ENCODE assay signal across 17 cellular contexts in genomic region chr15:61530769-61531168, GRCh38.
DNase-seq lines count a peak whose midpoint lies in the region; ATAC-seq and TF ChIP-seq lines count a peak whose summit lies in the region.
"Had no signal": no experiment of that assay in that cellular context is flagged by ENCODE, and none has a peak within 500 bp of the region (broad histone marks: within the 10 kb centered on the region; RNA-seq: fewer than 3 reads in every experiment).

No MANE protein-coding gene starts in this region.

- H3K27me3 ChIP-seq in H9 (ENCODE audit: insufficient read depth, low read length), result no peaks in the 10 kb centered on the region
- H3K27me3 ChIP-seq: hepatocyte had no signal

- no peaks in the 10 kb centered on the region for H3K36me3 Mint-ChIP-seq in H9 (ENCODE audit: insufficient read depth in 1 of 3, low read depth in 3 of 3)
- H3K36me3 Mint-ChIP-seq: activated naive CD8-positive, alpha-beta T cell treated with anti-CD3 and anti-CD28 coated beads for 36 hours; CD14-positive monocyte had no signal

- no peaks in the 10 kb centered on the region; the same call in 1 of the 2 replicates for H3K27me3 Mint-ChIP-seq in H9 (ENCODE audit: low read depth)
- H3K27me3 Mint-ChIP-seq: stimulated activated naive CD8-positive, alpha-beta T cell treated with anti-CD3 and anti-CD28 coated beads, Interleukin-15, Interleukin-2, amounts not matched to agents 100 ng/mL and 50 ng/mL, for 24 hours had no signal

- H4K5ac ChIP-seq in H9 (ENCODE audit: insufficient read length, low read depth, low read length), result no peak overlapping the region

- no peak overlapping the region for H3K14ac ChIP-seq in H9 (ENCODE audit: insufficient read depth, low read length)

- H3K9me3 Mint-ChIP-seq in H9, result no peaks in the 10 kb centered on the region
- H3K9me3 Mint-ChIP-seq: activated naive CD8-positive, alpha-beta T cell treated with anti-CD3 and anti-CD28 coated beads for 36 hours; central memory CD8-positive, alpha-beta T cell; stimulated activated naive CD8-positive, alpha-beta T cell treated with anti-CD3 and anti-CD28 coated beads, Interleukin-15, Interleukin-2, amounts not matched to agents 100 ng/mL and 50 ng/mL, for 24 hours had no signal

- H2BK15ac ChIP-seq in H9 (ENCODE audit: low read depth, low read length), result no peak overlapping the region

- H4K20me1 ChIP-seq in H9 (ENCODE audit: control insufficient read depth, insufficient read depth, insufficient read length), result no peaks in the 10 kb centered on the region

- H3K4ac ChIP-seq in H9 (ENCODE audit: low read depth, low read length), result no peak overlapping the region

- H2AK5ac ChIP-seq in H9 (ENCODE audit: insufficient read length, low read length), result no peak overlapping the region

- H2AFZ ChIP-seq in H9 (ENCODE audit: low read length), result no peak overlapping the region
- H2AFZ ChIP-seq: hepatocyte had no signal

- in situ Hi-C loops in SK-MEL-5 (cut with HindIII; ENCODE audit: low pct_unique_long_range_greater_than_20kb, low sequenced_read_pairs), result no loop called here

- H3K4me3 ChIP-seq in AG10803 (ENCODE audit: low read length) (no peak overlapping the region), foreskin fibroblast (ENCODE audit: low read depth in 1 of 2, low read length in 2 of 2) (no peak overlapping the region)
- H3K4me3 ChIP-seq: hepatocyte, skin epidermis had no signal

- no peak overlapping the region for H3K9ac ChIP-seq in H9 (ENCODE audit: extremely low read depth, insufficient read length, low read length)

- no peak overlapping the region for H3T11ph ChIP-seq in H9 (ENCODE audit: low read length)

- H3K4me3 Mint-ChIP-seq in H9, result no peak overlapping the region
- H3K4me3 Mint-ChIP-seq: activated naive CD8-positive, alpha-beta T cell treated with anti-CD3 and anti-CD28 coated beads for 36 hours; CD14-positive monocyte; central memory CD8-positive, alpha-beta T cell; stimulated activated naive CD8-positive, alpha-beta T cell treated with anti-CD3 and anti-CD28 coated beads, Interleukin-15, Interleukin-2, amounts not matched to agents 100 ng/mL and 50 ng/mL, for 24 hours had no signal

- peak; percentile 28 for TF ChIP-seq CTCF in AG10803 (conservative IDR thresholded peaks at IDR 0.05; ENCODE audit: low read length)
- peak; percentile 47; the same call in 2 of the 3 replicates for TF ChIP-seq CTCF in H9 (conservative IDR thresholded peaks at IDR 0.05)
- TF ChIP-seq CTCF in foreskin fibroblast (IDR thresholded peaks at IDR 0.05; ENCODE audit: low read depth, low read length), result no peak

- no peak overlapping the region for H4K8ac ChIP-seq in H9 (replicated peaks; ENCODE audit: insufficient read length, low read depth, low read length)

- no peak overlapping the region for H3K4me2 ChIP-seq in H9 (ENCODE audit: insufficient read depth, insufficient read length, low read length)
- H3K4me2 ChIP-seq: hepatocyte had no signal

- no peak overlapping the region for H2BK12ac ChIP-seq in H9 (ENCODE audit: insufficient read length, low read depth, low read length)

- H3K79me1 ChIP-seq in H9 (ENCODE audit: insufficient read depth, low read depth, low read length, poor library complexity, severe bottlenecking), result no peaks in the 10 kb centered on the region

- no peak overlapping the region for H3K27ac ChIP-seq in H9 (ENCODE audit: insufficient read length, low read depth, low read length)
- H3K27ac ChIP-seq: hepatocyte, skin epidermis had no signal

- no peak for ATAC-seq in HG03280 (IDR thresholded peaks at IDR 0.05; ENCODE audit: unreplicated experiment)

- H3K79me2 ChIP-seq in H9 (ENCODE audit: insufficient read depth, low read length), result no peaks in the 10 kb centered on the region
- H3K79me2 ChIP-seq: hepatocyte had no signal

- H3K18ac ChIP-seq in H9 (ENCODE audit: insufficient read length, low read depth, low read length), result no peak overlapping the region

- no peak overlapping the region for H3K27ac Mint-ChIP-seq in H9
- H3K27ac Mint-ChIP-seq: activated naive CD8-positive, alpha-beta T cell treated with anti-CD3 and anti-CD28 coated beads for 36 hours; CD14-positive monocyte; stimulated activated naive CD8-positive, alpha-beta T cell treated with anti-CD3 and anti-CD28 coated beads, Interleukin-15, Interleukin-2, amounts not matched to agents 100 ng/mL and 50 ng/mL, for 24 hours had no signal

- H2BK120ac ChIP-seq in H9 (ENCODE audit: low read depth, low read length, poor library complexity, severe bottlenecking), result no peak overlapping the region

- H3K9me3 ChIP-seq in H9 (ENCODE audit: control insufficient read depth, low read depth, low read length), result no peaks in the 10 kb centered on the region

- peaks cover 14 to 18% of the 10 kb centered on the region in 2 experiments for H3K4me1 Mint-ChIP-seq in H9
- H3K4me1 Mint-ChIP-seq: activated naive CD8-positive, alpha-beta T cell treated with anti-CD3 and anti-CD28 coated beads for 36 hours; CD14-positive monocyte; central memory CD8-positive, alpha-beta T cell had no signal

- peaks cover 7% of the 10 kb centered on the region; the same call in 1 of the 2 replicates for H3K4me1 ChIP-seq in H9 (ENCODE audit: insufficient read depth, low read length)

- WGBS in H9 (ENCODE audit: extremely low coverage, insufficient read length, low lambda C conversion rate), result no CpG with 5 or more reads among the region's 2 CpGs

- H3K56ac ChIP-seq in H9 (ENCODE audit: insufficient read length, low read depth, low read length), result no peak overlapping the region

- H2BK5ac ChIP-seq in H9 (ENCODE audit: insufficient read length, low read length), result no peak overlapping the region

- no peak overlapping the region for H2BK20ac ChIP-seq in H9 (ENCODE audit: low read depth, low read length, poor library complexity, severe bottlenecking)

- no peak overlapping the region for H4K91ac ChIP-seq in H9 (ENCODE audit: insufficient read length, low read depth, low read length)

- DNase-seq in AG10803 (ENCODE audit: low read depth) (no peak), H9 (peak; percentile 43), SK-MEL-5 (ENCODE audit: low read depth, low spot score) (peak; percentile 8), foreskin fibroblast (peak; percentile 2 to 16), activated gamma-delta T cell (lab: John Stamatoyannopoulos, UW) (no peak), NCI-H1092 (lab: John Stamatoyannopoulos, UW) (no peak), AML-193 (lab: John Stamatoyannopoulos, UW) (no peak)
- DNase-seq: activated naive CD8-positive, alpha-beta T cell treated with anti-CD3 and anti-CD28 coated beads for 36 hours; NCI-H1092 treated with DMSO at 0.1 percent for 48 hours; nucleus accumbens; Right ventricle myocardium superior had no signal

- no peaks in the 10 kb centered on the region for H3K23me2 ChIP-seq in H9 (ENCODE audit: insufficient read length, low read depth, low read length, poor library complexity, severe bottlenecking)

- no peak overlapping the region for H3K23ac ChIP-seq in H9 (ENCODE audit: insufficient read length, low read depth, low read length)

Comparison
In these comparisons a context has a peak if more than half of its experiments do, and no peak if none do; other contexts are left out.
1. DNase-seq: peak in H9 (single experiment), SK-MEL-5 (single experiment) and foreskin fibroblast (2 of 2); none in AG10803 (single experiment), activated gamma-delta T cell (single experiment), NCI-H1092 (single experiment) and AML-193 (0 of 2).